In genomic region chr9:99103054-99103453, GRCh38 we compare ENCODE assay signal across 13 cellular contexts. TPM values are rescaled to one million over a fixed set of nuclear protein-coding genes. Genes with fewer than 3 reads are reported as not detected.
DNase-seq lines count a peak whose midpoint lies in the region; ATAC-seq and TF ChIP-seq lines count a peak whose summit lies in the region.
"Had no signal": no experiment of that assay in that cellular context is flagged by ENCODE, and none has a peak within 500 bp of the region (broad histone marks: within the 10 kb centered on the region; RNA-seq: fewer than 3 reads in every experiment).

No MANE protein-coding gene starts in this region.

- CTCF ChIA-PET in CD8-positive, alpha-beta T cell (lab: Charles Lee) = interaction anchor here (0.8 to 4.2 kb wide), 18 partner anchors 8 to 128 kb away, joined by 3 to 45 read pairs (median 6); no protein-coding TSS in a partner anchor
- CTCF ChIA-PET in T-cell (lab: Charles Lee) = interaction anchor here in 1 of 2 donors (0.6 to 2.6 kb wide), 8 partner anchors 10 to 256 kb away, joined by 3 to 10 read pairs (median 4); no protein-coding TSS in a partner anchor

- no peak overlapping the region for H3K27ac Mint-ChIP-seq in CD8-positive, alpha-beta T cell
- H3K27ac Mint-ChIP-seq in T-cell (peak overlapping the region; percentile 95 to 97), glutamatergic neuron (ENCODE audit: unreplicated experiment) (no peak overlapping the region)

- H3K27me3 ChIP-seq in CD8-positive, alpha-beta T cell (ENCODE audit: insufficient read depth, low read length) = no peaks in the 10 kb centered on the region
- no peaks in the 10 kb centered on the region for H3K27me3 ChIP-seq in sigmoid colon

- H3K4me1 Mint-ChIP-seq in CD8-positive, alpha-beta T cell (ENCODE audit: low read depth) = peaks cover 61% of the 10 kb centered on the region
- peaks cover 43 to 66% (median 51%) of the 10 kb centered on the region in 3 donors for H3K4me1 Mint-ChIP-seq in T-cell
- peaks cover 28% of the 10 kb centered on the region for H3K4me1 Mint-ChIP-seq in glutamatergic neuron (ENCODE audit: low read depth, unreplicated experiment)

- no peaks in the 10 kb centered on the region for H3K36me3 ChIP-seq in CD8-positive, alpha-beta T cell (ENCODE audit: insufficient read depth, low read length)
- H3K36me3 ChIP-seq in sigmoid colon = no peaks in the 10 kb centered on the region

- 78 to 82% methylated on average over 5 of the region's 5 CpGs for WGBS in sigmoid colon, 2 donors

- no peak overlapping the region for H3K4me3 ChIP-seq in CD8-positive, alpha-beta T cell (ENCODE audit: low read depth, low read length)
- no peak overlapping the region for H3K4me3 ChIP-seq in sigmoid colon

- DNase-seq in CD8-positive, alpha-beta T cell = no peak
- no peak for DNase-seq in T-cell
- DNase-seq in glutamatergic neuron = no peak
- DNase-seq in sigmoid colon = no peak
- no peak for DNase-seq in middle frontal gyrus (ENCODE audit: extremely low spot score, low spot score)
- DNase-seq in stimulated activated CD4-positive, alpha-beta T cell treated with anti-CD3 and anti-CD28 coated beads, Interleukin-15, amount 100 ng/mL, for 24 hours = no peak
- DNase-seq in HuH-7 (ENCODE audit: low spot score) = no peak
- no peak for DNase-seq in UCSD-AML1 (lab: John Stamatoyannopoulos, UW; ENCODE audit: unreplicated experiment)
- DNase-seq: GF-D8, NCI-H1694 treated with DMSO at 0.1 percent for 48 hours, nucleus accumbens had no signal

- no peak for TF ChIP-seq POLR2A in sigmoid colon (IDR thresholded peaks at IDR 0.05)

- peaks cover 7% of the 10 kb centered on the region for H3K9me3 Mint-ChIP-seq in CD8-positive, alpha-beta T cell
- H3K9me3 Mint-ChIP-seq in T-cell = peaks cover 0 to 11% (median 0%) of the 10 kb centered on the region in 3 donors
- H3K9me3 Mint-ChIP-seq in glutamatergic neuron (ENCODE audit: unreplicated experiment) = peaks cover 11% of the 10 kb centered on the region

- H3K9me3 ChIP-seq in CD8-positive, alpha-beta T cell (ENCODE audit: low read length) = no peaks in the 10 kb centered on the region
- no peaks in the 10 kb centered on the region for H3K9me3 ChIP-seq in sigmoid colon

- POLR2A ChIA-PET in CD8-positive, alpha-beta T cell (lab: Charles Lee) = interaction anchor here (0.7 to 5.9 kb wide), 11 partner anchors 10 to 89 kb away, joined by 3 to 47 read pairs (median 4); no protein-coding TSS in a partner anchor
- POLR2A ChIA-PET in T-cell (lab: Charles Lee) = interaction anchor here (0.7 to 1.7 kb wide), 4 partner anchors 10 to 87 kb away, joined by 3 to 11 read pairs (median 4); no protein-coding TSS in a partner anchor

- peaks cover 4% of the 10 kb centered on the region for H3K36me3 Mint-ChIP-seq in CD8-positive, alpha-beta T cell
- H3K36me3 Mint-ChIP-seq in T-cell (no peaks in the 10 kb centered on the region), glutamatergic neuron (ENCODE audit: unreplicated experiment) (no peaks in the 10 kb centered on the region)

- no peak overlapping the region for H3K27ac ChIP-seq in CD8-positive, alpha-beta T cell (ENCODE audit: low read depth, low read length)
- peak overlapping the region; percentile 92 to 95 (median 93) for H3K27ac ChIP-seq in sigmoid colon
- H3K27ac ChIP-seq: KMS-11, SK-N-MC had no signal

- ATAC-seq in CD8-positive, alpha-beta T cell = no peak
- no peak for ATAC-seq in T-cell (replicated peaks in 1 of 4)

- H3K4me1 ChIP-seq in CD8-positive, alpha-beta T cell (ENCODE audit: insufficient read depth, low read length) = peaks cover 35% of the 10 kb centered on the region
- H3K4me1 ChIP-seq in sigmoid colon = peaks cover 0 to 44% (median 38%) of the 10 kb centered on the region in 4 donors

- H3K4me3 Mint-ChIP-seq in CD8-positive, alpha-beta T cell = peak overlapping the region; percentile 86
- peak overlapping the region in 1 of 3 donors; percentile 94 for H3K4me3 Mint-ChIP-seq in T-cell
- H3K4me3 Mint-ChIP-seq in glutamatergic neuron (ENCODE audit: unreplicated experiment) = peak overlapping the region; percentile 53

- TF ChIP-seq CTCF in CD8-positive, alpha-beta T cell (IDR thresholded peaks at IDR 0.05) = no peak
- TF ChIP-seq CTCF in glutamatergic neuron (IDR thresholded peaks at IDR 0.05; ENCODE audit: partially characterized antibody, unreplicated experiment) (no peak), sigmoid colon (IDR thresholded peaks at IDR 0.05) (no peak)

- H3K27me3 Mint-ChIP-seq in CD8-positive, alpha-beta T cell (ENCODE audit: low read depth) = no peaks in the 10 kb centered on the region
- no peaks in the 10 kb centered on the region for H3K27me3 Mint-ChIP-seq in T-cell
- peaks cover 12% of the 10 kb centered on the region for H3K27me3 Mint-ChIP-seq in glutamatergic neuron (ENCODE audit: unreplicated experiment)

- TF ChIP-seq EP300 in sigmoid colon (IDR thresholded peaks at IDR 0.05) = no peak

- intact Hi-C loops in CD8-positive, alpha-beta T cell (cut with DNase I, micrococcal nuclease) = loop anchor here (5.0 to 10.0 kb wide), 6 partner anchors 34 to 1118 kb away; partner anchors contain the start of genes ALG2 (in 1 of the 2), ANP32B (in 1 of the 2), ERP44 (in 1 of the 2) and INVS (in 1 of the 2)
- intact Hi-C loops in sigmoid colon (cut with DNase I) = loop anchor here (5.0 kb wide), 2 partner anchors 39 to 51 kb away; no protein-coding TSS in a partner anchor

RNA-seq across cellular contexts. Expression of gene TGFBR1, which starts 1.9 kb away (rescaled TPM):
- 10 to 100 TPM; 24.2 to 25.8 TPM for total RNA-seq in CD8-positive, alpha-beta T cell
- total RNA-seq in T-cell (10 to 100 TPM; 22.3 to 36.9 (median 31.7) TPM), glutamatergic neuron (ENCODE audit: unreplicated experiment) (207 TPM), sigmoid colon (10 to 100 TPM; 48.4 to 84.3 (median 62.5) TPM)
- 1 to 10 TPM; 3.9 to 8.5 (median 4.2) TPM for polyA plus RNA-seq in sigmoid colon

Comparison
In these comparisons a context has a peak if more than half of its experiments do, and no peak if none do; other contexts are left out.
1. H3K27ac Mint-ChIP-seq: peak in T-cell (2 of 2); none in CD8-positive, alpha-beta T cell (single experiment) and glutamatergic neuron (single experiment).